Comparison of ENCODE assay signal across 10 cellular contexts in the genomic region with DNA sequence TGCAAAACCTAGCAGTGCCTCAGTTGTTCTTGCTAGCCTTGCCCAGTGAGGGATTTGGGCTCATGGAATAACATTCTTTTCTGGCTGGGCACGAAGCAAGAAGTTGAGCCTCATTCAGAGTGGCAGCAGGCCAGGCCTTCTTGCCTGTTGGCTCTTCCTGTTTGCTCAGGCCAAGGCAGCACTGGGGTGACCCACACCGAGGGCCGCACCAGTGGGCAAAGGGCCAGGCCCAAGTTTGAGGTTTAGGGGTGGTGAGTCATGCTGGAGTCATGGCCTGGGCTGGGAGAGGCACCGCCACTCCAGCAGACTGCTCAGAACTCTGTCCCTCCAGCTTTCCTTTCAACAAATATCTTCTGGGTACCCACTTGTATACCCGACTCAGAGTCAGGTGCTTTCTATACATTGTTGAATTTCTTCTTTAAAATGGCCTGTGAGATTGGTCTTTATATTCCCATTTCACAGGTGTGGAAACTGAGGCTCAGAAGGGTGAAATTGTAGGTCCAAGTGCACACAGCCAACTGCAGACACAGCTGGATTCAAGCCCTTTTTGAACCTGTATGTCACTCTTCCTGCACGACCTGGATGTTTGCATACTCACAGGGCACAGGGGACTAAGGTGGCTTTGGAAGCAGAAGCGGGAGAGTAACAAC.
A peak's percentile ranks its signal among the peaks of the same experiment; 100 is the strongest.
DNase-seq lines count a peak whose midpoint lies in the region; ATAC-seq, FAIRE-seq and TF ChIP-seq lines count a peak whose summit lies in the region.
"Had no signal": no experiment of that assay in that cellular context is flagged by ENCODE, and none has a peak within 500 bp of the region (broad histone marks: within the 10 kb centered on the region; RNA-seq: fewer than 3 reads in every experiment).

No MANE protein-coding gene starts in this region.

- no peak overlapping the region for H2AFZ ChIP-seq in H9 (ENCODE audit: low read length)

- H3K4me1 ChIP-seq in upper lobe of left lung, result peaks cover 0 to 8% (median 4%) of the 10 kb centered on the region in 4 donors
- H3K4me1 ChIP-seq in Peyer's patch, result no peaks in the 10 kb centered on the region
- H3K4me1 ChIP-seq in H9 (ENCODE audit: insufficient read depth, low read length), result peaks cover 9% of the 10 kb centered on the region; the same call in 1 of the 2 replicates
- H3K4me1 ChIP-seq: transverse colon had no signal

- H3K36me3 Mint-ChIP-seq in H9 (ENCODE audit: insufficient read depth in 1 of 3, low read depth in 3 of 3), result peaks cover 0 to 7% (median 5%) of the 10 kb centered on the region in 3 experiments; a peak in 4 of 7 replicates

- H3K4me3 ChIP-seq in upper lobe of left lung, result no peak overlapping the region
- H3K4me3 ChIP-seq in Peyer's patch, result no peak overlapping the region
- H3K4me3 ChIP-seq: transverse colon had no signal

- H3K27me3 ChIP-seq in upper lobe of left lung (no peaks in the 10 kb centered on the region), Peyer's patch (no peaks in the 10 kb centered on the region), H9 (ENCODE audit: insufficient read depth, low read length) (no peaks in the 10 kb centered on the region)
- H3K27me3 ChIP-seq: transverse colon had no signal

- H3K9ac ChIP-seq in H9 (ENCODE audit: extremely low read depth, insufficient read length, low read length), result no peak overlapping the region

- H3K9me3 Mint-ChIP-seq in H9, result peaks cover 10 to 12% of the 10 kb centered on the region in 2 experiments; a peak in 4 of 5 replicates

- H4K5ac ChIP-seq in H9 (ENCODE audit: insufficient read length, low read depth, low read length), result no peak overlapping the region

- no peak overlapping the region for H4K91ac ChIP-seq in H9 (ENCODE audit: insufficient read length, low read depth, low read length)

- H3K56ac ChIP-seq in H9 (ENCODE audit: insufficient read length, low read depth, low read length), result no peak overlapping the region

- intact Hi-C loops in left cardiac atrium (cut with DNase I), result no loop called here

- H3K14ac ChIP-seq in H9 (ENCODE audit: insufficient read depth, low read length), result no peak overlapping the region

- no peak for TF ChIP-seq EP300 in upper lobe of left lung (IDR thresholded peaks at IDR 0.05)

- FAIRE-seq in HTR-8/SVneo (lab: Jason Lieb, UNC), result peak; percentile 83

- H3K27me3 Mint-ChIP-seq in H9 (ENCODE audit: low read depth), result peaks cover 14% of the 10 kb centered on the region

- H2BK12ac ChIP-seq in H9 (ENCODE audit: insufficient read length, low read depth, low read length), result no peak overlapping the region

- 36 to 63% methylated on average over 5 to 6 of the region's 7 CpGs for WGBS in upper lobe of left lung, 2 donors
- WGBS in H9 (ENCODE audit: extremely low coverage, insufficient read length, low lambda C conversion rate), result no CpG with 5 or more reads among the region's 7 CpGs

- no peak overlapping the region for H2AK5ac ChIP-seq in H9 (ENCODE audit: insufficient read length, low read length)

- H3K27ac Mint-ChIP-seq in H9, result no peak overlapping the region

- H3K4me2 ChIP-seq in H9 (ENCODE audit: insufficient read depth, insufficient read length, low read length), result no peak overlapping the region

- H3T11ph ChIP-seq in H9 (ENCODE audit: low read length), result no peak overlapping the region

- H3K4me1 Mint-ChIP-seq in H9, result peaks cover 27 to 33% of the 10 kb centered on the region in 2 experiments

- peaks cover 0 to 10% (median 1%) of the 10 kb centered on the region in 4 donors for H3K9me3 ChIP-seq in upper lobe of left lung
- H3K9me3 ChIP-seq in Peyer's patch, result peaks cover 0 to 5% (median 0%) of the 10 kb centered on the region in 4 donors
- H3K9me3 ChIP-seq in H9 (ENCODE audit: control insufficient read depth, low read depth, low read length), result no peaks in the 10 kb centered on the region

- no peak overlapping the region for H2BK20ac ChIP-seq in H9 (ENCODE audit: low read depth, low read length, poor library complexity, severe bottlenecking)

- no peak overlapping the region for H3K23ac ChIP-seq in H9 (ENCODE audit: insufficient read length, low read depth, low read length)

- H4K8ac ChIP-seq in H9 (replicated peaks; ENCODE audit: insufficient read length, low read depth, low read length), result no peak overlapping the region

- TF ChIP-seq POLR2A in upper lobe of left lung (IDR thresholded peaks at IDR 0.05) (no peak), Peyer's patch (IDR thresholded peaks at IDR 0.05) (no peak)

- no peak overlapping the region for H3K18ac ChIP-seq in H9 (ENCODE audit: insufficient read length, low read depth, low read length)

- no peak overlapping the region for H2BK15ac ChIP-seq in H9 (ENCODE audit: low read depth, low read length)

- H3K23me2 ChIP-seq in H9 (ENCODE audit: insufficient read length, low read depth, low read length, poor library complexity, severe bottlenecking), result no peaks in the 10 kb centered on the region

- no peak overlapping the region for H2BK5ac ChIP-seq in H9 (ENCODE audit: insufficient read length, low read length)

- H3K4ac ChIP-seq in H9 (ENCODE audit: low read depth, low read length), result no peak overlapping the region

- H3K79me2 ChIP-seq in H9 (ENCODE audit: insufficient read depth, low read length), result no peaks in the 10 kb centered on the region

- ATAC-seq in left cardiac atrium, result peak in 1 of 2 donors; percentile 86
- peak; percentile 84 to 90 for ATAC-seq in upper lobe of left lung (ENCODE audit: low FRiP score in 2 of 2)
- ATAC-seq: activated T-cell treated with anti-CD3 and anti-CD28 coated beads, Interleukin-2, amount 50 U/mL, for 4 hours had no signal

- H3K27ac ChIP-seq in upper lobe of left lung (no peak overlapping the region), Peyer's patch (no peak overlapping the region), H9 (ENCODE audit: insufficient read length, low read depth, low read length) (no peak overlapping the region)
- H3K27ac ChIP-seq: transverse colon had no signal

- H3K4me3 Mint-ChIP-seq in H9, result no peak overlapping the region
- H3K4me3 Mint-ChIP-seq: activated T-cell treated with anti-CD3 and anti-CD28 coated beads, Interleukin-2, amount 50 U/mL, for 4 hours had no signal

- H3K36me3 ChIP-seq in upper lobe of left lung (no peaks in the 10 kb centered on the region), Peyer's patch (no peaks in the 10 kb centered on the region)
- H3K36me3 ChIP-seq: transverse colon had no signal

- H3K79me1 ChIP-seq in H9 (ENCODE audit: insufficient read depth, low read depth, low read length, poor library complexity, severe bottlenecking), result no peaks in the 10 kb centered on the region

- H4K20me1 ChIP-seq in H9 (ENCODE audit: control insufficient read depth, insufficient read depth, insufficient read length), result no peaks in the 10 kb centered on the region

- TF ChIP-seq CTCF in upper lobe of left lung (IDR thresholded peaks at IDR 0.05) (no peak), Peyer's patch (IDR thresholded peaks at IDR 0.05) (no peak), H9 (conservative IDR thresholded peaks at IDR 0.05) (no peak)

- DNase-seq in HTR-8/SVneo (ENCODE audit: insufficient read length, low spot score) (peak; percentile 79), amniotic epithelial cell (ENCODE audit: low read depth) (peak; percentile 90), left cardiac atrium (peak; percentile 46), upper lobe of left lung (peak; percentile 81 to 90), NCI-H510A treated with DMSO at 0.1 percent for 48 hours (lab: John Stamatoyannopoulos, UW) (no peak), Peyer's patch (no peak), H9 (no peak)
- DNase-seq: activated T-cell treated with anti-CD3 and anti-CD28 coated beads, Interleukin-2, amount 50 U/mL, for 4 hours; NCI-H774; transverse colon had no signal

- no peak overlapping the region for H2BK120ac ChIP-seq in H9 (ENCODE audit: low read depth, low read length, poor library complexity, severe bottlenecking)

Comparison
In these comparisons a context has a peak if more than half of its experiments do, and no peak if none do; other contexts are left out.
1. DNase-seq: peak in HTR-8/SVneo (single experiment), amniotic epithelial cell (single experiment), left cardiac atrium (single experiment) and upper lobe of left lung (2 of 2); none in NCI-H510A treated with DMSO at 0.1 percent for 48 hours (single experiment), Peyer's patch (0 of 3) and H9 (single experiment).